ENCODE assay signal across 19 cellular contexts in genomic region chr2:60125880-60126444, GRCh38.
A peak's percentile ranks its signal among the peaks of the same experiment; 100 is the strongest.
DNase-seq lines count a peak whose midpoint lies in the region; ATAC-seq, FAIRE-seq and TF ChIP-seq lines count a peak whose summit lies in the region.
"Had no signal": no experiment of that assay in that cellular context is flagged by ENCODE, and none has a peak within 500 bp of the region (broad histone marks: within the 10 kb centered on the region; RNA-seq: fewer than 3 reads in every experiment).

No MANE protein-coding gene starts in this region.

- no peak overlapping the region for H3K23ac ChIP-seq in neuronal stem cell (ENCODE audit: low read depth, low read length, poor library complexity)

- TF ChIP-seq POLR2A in HepG2 (IDR thresholded peaks at IDR 0.05; ENCODE audit: insufficient read depth in 1 of 2, low read depth in 2 of 2, low read length in 2 of 2): no peak

- no peak overlapping the region for H3K27ac Mint-ChIP-seq in glutamatergic neuron (ENCODE audit: unreplicated experiment)
- H3K27ac Mint-ChIP-seq in activated T-helper 17 cell treated with anti-CD3 and anti-CD28 coated beads, Interleukin-2, amount 50 U/mL, for 72 hours: no peak overlapping the region
- H3K27ac Mint-ChIP-seq in activated CD4-positive, alpha-beta T cell treated with anti-CD3 and anti-CD28 coated beads, Interleukin-2, amount 10 ng/mL, durations not matched to agents 24 days and 14 days: no peak overlapping the region
- H3K27ac Mint-ChIP-seq: CD4-positive, alpha-beta memory T cell had no signal

- POLR2A ChIA-PET in HepG2 (lab: Yijun Ruan, JAX): no interaction called here

- H3K18ac ChIP-seq in neuronal stem cell (ENCODE audit: low read length): no peak overlapping the region

- no peaks in the 10 kb centered on the region for H3K79me2 ChIP-seq in HepG2 (ENCODE audit: insufficient read depth, low read length)

- H3K27me3 Mint-ChIP-seq in glutamatergic neuron (ENCODE audit: unreplicated experiment): no peaks in the 10 kb centered on the region
- no peaks in the 10 kb centered on the region for H3K27me3 Mint-ChIP-seq in activated T-helper 17 cell treated with anti-CD3 and anti-CD28 coated beads, Interleukin-2, amount 50 U/mL, for 72 hours
- H3K27me3 Mint-ChIP-seq in activated CD4-positive, alpha-beta T cell treated with anti-CD3 and anti-CD28 coated beads, Interleukin-2, amount 10 ng/mL, durations not matched to agents 24 days and 14 days: peaks cover 2% of the 10 kb centered on the region
- H3K27me3 Mint-ChIP-seq: CD4-positive, alpha-beta memory T cell had no signal

- H3K27ac ChIP-seq in HepG2 (ENCODE audit: extremely low read length, insufficient read depth, low read length): no peak overlapping the region
- H3K27ac ChIP-seq in neuronal stem cell (replicated peaks; ENCODE audit: low read length): no peak overlapping the region
- H3K27ac ChIP-seq: 22Rv1, A549, C4-2B, GM23248 had no signal

- H4K91ac ChIP-seq in neuronal stem cell (ENCODE audit: low read depth, low read length, poor library complexity): no peak overlapping the region

- CTCF ChIA-PET in HepG2 (lab: Yijun Ruan, JAX; ENCODE audit: low intra/inter-chr PET ratio, low total read pairs): no interaction called here

- H3K27me3 ChIP-seq in HepG2 (ENCODE audit: control insufficient read depth in 1 of 2, insufficient read depth in 2 of 2, low read length in 2 of 2) (no peaks in the 10 kb centered on the region), neuronal stem cell (ENCODE audit: control insufficient read depth in 3 of 3, insufficient read depth in 3 of 3, low read depth in 1 of 3, low read length in 3 of 3) (no peaks in the 10 kb centered on the region)

- no peak overlapping the region for H3K14ac ChIP-seq in neuronal stem cell (ENCODE audit: low read length)

- H2BK15ac ChIP-seq in neuronal stem cell (ENCODE audit: low read length): no peak overlapping the region

- no peak overlapping the region for H3K4ac ChIP-seq in neuronal stem cell (ENCODE audit: low read length)

- WGBS in HepG2 (ENCODE audit: low lambda C conversion rate): 2% methylated on average over 5 of the region's 5 CpGs
- no CpG with 5 or more reads among the region's 5 CpGs for WGBS in neuronal stem cell (ENCODE audit: extremely low coverage in 2 of 2, insufficient read length in 2 of 2, insufficient replicate concordance in 1 of 2), 2 donors

- no TSS peak for BruUV-seq in HepG2 (replicated peaks; lab: Mats Ljungman, UMichigan)

- no peak overlapping the region for H2BK120ac ChIP-seq in neuronal stem cell (ENCODE audit: low read depth, low read length)

- H3K9me3 Mint-ChIP-seq in glutamatergic neuron (ENCODE audit: unreplicated experiment): no peaks in the 10 kb centered on the region
- H3K9me3 Mint-ChIP-seq in activated T-helper 17 cell treated with anti-CD3 and anti-CD28 coated beads, Interleukin-2, amount 50 U/mL, for 72 hours: peaks cover 3% of the 10 kb centered on the region
- no peaks in the 10 kb centered on the region for H3K9me3 Mint-ChIP-seq in activated CD4-positive, alpha-beta T cell treated with anti-CD3 and anti-CD28 coated beads, Interleukin-2, amount 10 ng/mL, durations not matched to agents 24 days and 14 days

- FAIRE-seq in HepG2 (lab: Jason Lieb, UNC): no peak
- FAIRE-seq: A549, GM12891, GM18507, H54 had no signal

- H3K36me3 ChIP-seq in HepG2 (replicated peaks in 1 of 2; ENCODE audit: control insufficient read depth in 1 of 2, insufficient read depth in 2 of 2, low read length in 2 of 2): no peaks in the 10 kb centered on the region
- no peaks in the 10 kb centered on the region for H3K36me3 ChIP-seq in neuronal stem cell (replicated peaks in 1 of 2; ENCODE audit: control insufficient read depth in 2 of 2, insufficient read depth in 2 of 2, low read length in 2 of 2)

- no peaks in the 10 kb centered on the region for H3K79me1 ChIP-seq in neuronal stem cell (ENCODE audit: low read depth, low read length)

- no peaks in the 10 kb centered on the region for H4K20me1 ChIP-seq in HepG2 (ENCODE audit: insufficient read depth, low read length)

- intact Hi-C loops in HepG2 (cut with micrococcal nuclease; ENCODE audit: unreplicated experiment): no loop called here
- intact Hi-C loops in activated CD4-positive, alpha-beta T cell treated with anti-CD3 and anti-CD28 coated beads, Interleukin-2, amount 10 ng/mL, durations not matched to agents 24 days and 14 days (cut with micrococcal nuclease): no loop called here

- H3K4me1 ChIP-seq in HepG2 (ENCODE audit: insufficient read depth, low read length): peaks cover 10% of the 10 kb centered on the region; the same call in 1 of the 2 replicates
- H3K4me1 ChIP-seq in neuronal stem cell (ENCODE audit: control insufficient read depth in 2 of 2, insufficient read depth in 1 of 2, low read depth in 1 of 2, low read length in 2 of 2): peaks cover 0 to 8% of the 10 kb centered on the region in 2 donors
- H3K4me1 ChIP-seq: A549 had no signal

- no peaks in the 10 kb centered on the region for H3K9me3 ChIP-seq in HepG2 (ENCODE audit: low read length)
- peaks cover 0 to 1% of the 10 kb centered on the region in 2 donors for H3K9me3 ChIP-seq in neuronal stem cell (replicated peaks in 1 of 2; ENCODE audit: control insufficient read depth in 2 of 2, insufficient read depth in 1 of 2, low read depth in 1 of 2, low read length in 2 of 2)
- H3K9me3 ChIP-seq: A549 had no signal

- no peaks in the 10 kb centered on the region for H3K36me3 Mint-ChIP-seq in glutamatergic neuron (ENCODE audit: unreplicated experiment)
- H3K36me3 Mint-ChIP-seq in activated T-helper 17 cell treated with anti-CD3 and anti-CD28 coated beads, Interleukin-2, amount 50 U/mL, for 72 hours (ENCODE audit: low read depth): no peaks in the 10 kb centered on the region
- H3K36me3 Mint-ChIP-seq in activated CD4-positive, alpha-beta T cell treated with anti-CD3 and anti-CD28 coated beads, Interleukin-2, amount 10 ng/mL, durations not matched to agents 24 days and 14 days (ENCODE audit: low read depth): no peaks in the 10 kb centered on the region
- H3K36me3 Mint-ChIP-seq: CD4-positive, alpha-beta memory T cell had no signal

- H3K4me3 Mint-ChIP-seq in glutamatergic neuron (ENCODE audit: unreplicated experiment): no peak overlapping the region
- no peak overlapping the region for H3K4me3 Mint-ChIP-seq in activated T-helper 17 cell treated with anti-CD3 and anti-CD28 coated beads, Interleukin-2, amount 50 U/mL, for 72 hours
- H3K4me3 Mint-ChIP-seq in activated CD4-positive, alpha-beta T cell treated with anti-CD3 and anti-CD28 coated beads, Interleukin-2, amount 10 ng/mL, durations not matched to agents 24 days and 14 days: no peak overlapping the region
- H3K4me3 Mint-ChIP-seq: CD4-positive, alpha-beta memory T cell had no signal

- H3K4me3 ChIP-seq in HepG2 (replicated peaks in 1 of 3; ENCODE audit: insufficient read depth in 1 of 3, low read depth in 2 of 3, low read length in 3 of 3) (no peak overlapping the region), neuronal stem cell (ENCODE audit: low read length in 2 of 2) (no peak overlapping the region)
- H3K4me3 ChIP-seq: A549, GM23248 had no signal

- H2AK5ac ChIP-seq in neuronal stem cell (ENCODE audit: low read depth, low read length): no peak overlapping the region

- DNase-seq in NCI-H2227 treated with DMSO at 0.1 percent for 48 hours (lab: John Stamatoyannopoulos, UW) (peak; percentile 64), NCI-H2227 (lab: John Stamatoyannopoulos, UW; ENCODE audit: unreplicated experiment) (no peak), HepG2 (ENCODE audit: low spot score) (no peak), neuronal stem cell (ENCODE audit: low spot score) (peak; percentile 3), glutamatergic neuron (no peak)
- DNase-seq in activated CD4-positive, alpha-beta T cell treated with anti-CD3 and anti-CD28 coated beads, Interleukin-2, amount 10 ng/mL, durations not matched to agents 24 days and 14 days: no peak
- DNase-seq: AML-193; CD4-positive, alpha-beta memory T cell; DMS79 treated with DMSO at 0.1 percent for 48 hours; EL; GM23248; HCEC 1CT had no signal

- no peak overlapping the region for H3K4me2 ChIP-seq in HepG2 (ENCODE audit: low read depth, low read length)
- no peak overlapping the region for H3K4me2 ChIP-seq in neuronal stem cell (ENCODE audit: insufficient read depth, low read length, poor library complexity, severe bottlenecking)
- H3K4me2 ChIP-seq: A549 had no signal

- H2BK12ac ChIP-seq in neuronal stem cell (ENCODE audit: low read length): no peak overlapping the region

- no peak overlapping the region for H2AFZ ChIP-seq in HepG2 (ENCODE audit: low read length)
- H2AFZ ChIP-seq in neuronal stem cell (ENCODE audit: low read length): no peak overlapping the region
- H2AFZ ChIP-seq: GM23248 had no signal

- in situ Hi-C loops in HepG2 (cut with HindIII; ENCODE audit: extremely low pct_ligation_motif_present, low pct_unique_long_range_greater_than_20kb): no loop called here

- no peak; the same call in 2 of the 3 replicates for ATAC-seq in HepG2
- no peak for ATAC-seq in activated T-helper 17 cell treated with anti-CD3 and anti-CD28 coated beads, Interleukin-2, amount 50 U/mL, for 72 hours (replicated peaks)
- ATAC-seq: A549 had no signal

- no peaks in the 10 kb centered on the region for H3K4me1 Mint-ChIP-seq in glutamatergic neuron (ENCODE audit: low read depth, unreplicated experiment)
- H3K4me1 Mint-ChIP-seq in activated T-helper 17 cell treated with anti-CD3 and anti-CD28 coated beads, Interleukin-2, amount 50 U/mL, for 72 hours: no peaks in the 10 kb centered on the region
- H3K4me1 Mint-ChIP-seq in activated CD4-positive, alpha-beta T cell treated with anti-CD3 and anti-CD28 coated beads, Interleukin-2, amount 10 ng/mL, durations not matched to agents 24 days and 14 days: no peaks in the 10 kb centered on the region
- H3K4me1 Mint-ChIP-seq: CD4-positive, alpha-beta memory T cell had no signal

- no peak for TF ChIP-seq RAD21 in HepG2 (CRISPR knock-in tag; IDR thresholded peaks at IDR 0.05)

- H3K9ac ChIP-seq in HepG2 (ENCODE audit: insufficient read depth, low read depth, low read length) (no peak overlapping the region), neuronal stem cell (ENCODE audit: low read depth, low read length, poor library complexity) (no peak overlapping the region)
- H3K9ac ChIP-seq: GM23248 had no signal

- TF ChIP-seq CTCF in HepG2 (CRISPR knock-in tag; IDR thresholded peaks at IDR 0.05): no peak
- TF ChIP-seq CTCF in glutamatergic neuron (IDR thresholded peaks at IDR 0.05; ENCODE audit: partially characterized antibody, unreplicated experiment): no peak

- no peak overlapping the region for H4K8ac ChIP-seq in neuronal stem cell (ENCODE audit: low read depth, low read length)

- no peak for TF ChIP-seq EP300 in HepG2 (IDR thresholded peaks at IDR 0.05; ENCODE audit: low read depth in 2 of 2, low read length in 2 of 2)
- no peak for TF ChIP-seq EP300 in HepG2 (CRISPR knock-in tag; IDR thresholded peaks at IDR 0.05; ENCODE audit: borderline replicate concordance)

- H2BK5ac ChIP-seq in neuronal stem cell (ENCODE audit: low read length): no peak overlapping the region

Comparison
In these comparisons a context has a peak if more than half of its experiments do, and no peak if none do; other contexts are left out.
1. DNase-seq: peak in NCI-H2227 treated with DMSO at 0.1 percent for 48 hours (single experiment) and neuronal stem cell (single experiment); none in NCI-H2227 (single experiment), HepG2 (single experiment), glutamatergic neuron (single experiment) and activated CD4-positive, alpha-beta T cell treated with anti-CD3 and anti-CD28 coated beads, Interleukin-2, amount 10 ng/mL, durations not matched to agents 24 days and 14 days (single experiment).